Comparison of ENCODE assay signal across 8 cellular contexts in the genomic region with DNA sequence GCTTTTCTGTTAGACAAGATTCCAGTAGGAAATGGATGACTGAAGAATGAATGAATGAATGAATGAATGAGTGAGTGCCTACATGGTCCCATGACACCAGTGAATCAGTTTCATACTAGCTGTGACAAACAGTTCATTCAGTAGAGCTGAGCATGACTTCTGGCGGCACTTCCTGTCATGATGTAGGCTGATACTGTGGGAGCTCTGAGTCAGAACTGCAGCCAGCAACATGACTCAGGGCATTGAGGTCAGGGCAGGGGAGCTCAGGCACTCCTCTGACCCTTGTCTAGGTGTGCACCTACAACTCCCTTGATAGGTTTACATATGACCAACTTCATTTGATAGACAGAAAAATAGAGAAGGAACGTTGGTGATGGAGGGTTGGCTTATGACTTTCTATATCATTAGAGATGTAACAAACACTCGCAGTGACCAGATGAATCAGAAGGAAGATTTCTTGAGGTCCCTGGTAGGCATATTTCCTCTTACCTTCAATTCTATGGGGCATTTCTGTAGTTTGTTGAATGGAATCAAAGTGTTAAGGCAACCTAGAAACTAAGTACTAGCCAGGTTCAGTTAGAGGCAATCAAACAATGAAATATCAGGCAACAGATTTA.
DNase-seq lines count a peak whose midpoint lies in the region; ATAC-seq and TF ChIP-seq lines count a peak whose summit lies in the region.

No MANE protein-coding gene starts in this region.

- H3K9me3 ChIP-seq in ovary (no peaks in the 10 kb centered on the region), prostate gland (no peaks in the 10 kb centered on the region)

- H3K4me1 ChIP-seq in ovary (ENCODE audit: insufficient read depth), result no peaks in the 10 kb centered on the region
- H3K4me1 ChIP-seq in prostate gland (replicated peaks), result no peaks in the 10 kb centered on the region

- peak; percentile 99 for ATAC-seq in GM21825 (IDR thresholded peaks at IDR 0.05; ENCODE audit: unreplicated experiment)

- no peak for TF ChIP-seq EP300 in ovary (IDR thresholded peaks at IDR 0.05)

- intact Hi-C loops in ovary (cut with DNase I) (loop anchor here in 2 of 4 donors (10.0 kb wide), 1 partner anchor 317 kb away; no protein-coding TSS in a partner anchor), prostate gland (cut with DNase I) (loop anchor here (10.0 kb wide), 1 partner anchor 617 kb away; no protein-coding TSS in a partner anchor)

- DNase-seq in GM03348 (ENCODE audit: low spot score) (peak; percentile 67), Kasumi-1 (lab: John Stamatoyannopoulos, UW) (peak; percentile 31 to 41), fibroblast of the aortic adventitia (ENCODE audit: low read depth) (peak; percentile 47), ovary (no peak), prostate gland (ENCODE audit: low spot score) (no peak)
- peak in 2 of 3 experiments; percentile 34 to 40 for DNase-seq in activated CD8-positive, alpha-beta memory T cell treated with anti-CD3 and anti-CD28 coated beads for 48 hours (ENCODE audit: low read depth in 2 of 3, low spot score in 2 of 3)
- peak; percentile 53 to 67 for DNase-seq in stimulated activated CD4-positive, alpha-beta T cell treated with anti-CD3 and anti-CD28 coated beads, Interleukin-12 subunit alpha, Interleukin-12 subunit beta, amount 100 ng/mL, for 24 hours (ENCODE audit: low read depth in 2 of 2)

- no peak overlapping the region for H3K4me3 ChIP-seq in fibroblast of the aortic adventitia (ENCODE audit: low read depth, low read length)
- H3K4me3 ChIP-seq in ovary, result no peak overlapping the region
- no peak overlapping the region for H3K4me3 ChIP-seq in prostate gland

- TF ChIP-seq CTCF in fibroblast of the aortic adventitia (IDR thresholded peaks at IDR 0.05; ENCODE audit: insufficient read depth, low read length) (no peak), ovary (IDR thresholded peaks at IDR 0.05) (no peak), prostate gland (IDR thresholded peaks at IDR 0.05) (no peak)

- H3K27me3 ChIP-seq in ovary (no peaks in the 10 kb centered on the region), prostate gland (replicated peaks; ENCODE audit: insufficient read depth) (no peaks in the 10 kb centered on the region)

- H3K27ac ChIP-seq in ovary, result no peak overlapping the region
- no peak overlapping the region for H3K27ac ChIP-seq in prostate gland

- 85 to 88% (median 88%) methylated on average over 3 of the region's 3 CpGs for WGBS in ovary, 3 donors
- WGBS in prostate gland, result 79% methylated on average over 3 of the region's 3 CpGs

- TF ChIP-seq POLR2A in ovary (IDR thresholded peaks at IDR 0.05) (no peak), prostate gland (IDR thresholded peaks at IDR 0.05) (no peak)

- H3K36me3 ChIP-seq in ovary (no peaks in the 10 kb centered on the region), prostate gland (no peaks in the 10 kb centered on the region)

Comparison
In these comparisons a context has a peak if more than half of its experiments do, and no peak if none do; other contexts are left out.
1. DNase-seq: peak in GM03348 (single experiment), Kasumi-1 (2 of 2), activated CD8-positive, alpha-beta memory T cell treated with anti-CD3 and anti-CD28 coated beads for 48 hours (2 of 3), fibroblast of the aortic adventitia (single experiment) and stimulated activated CD4-positive, alpha-beta T cell treated with anti-CD3 and anti-CD28 coated beads, Interleukin-12 subunit alpha, Interleukin-12 subunit beta, amount 100 ng/mL, for 24 hours (2 of 2); none in ovary (0 of 5) and prostate gland (single experiment).